In genomic region chr11:67429722-67430121, GRCh38 we compare ENCODE assay signal across 9 cellular contexts. TPM values are rescaled to one million over a fixed set of nuclear protein-coding genes. Genes with fewer than 3 reads are reported as not detected.
DNase-seq lines count a peak whose midpoint lies in the region; ATAC-seq and TF ChIP-seq lines count a peak whose summit lies in the region.
"Had no signal": no experiment of that assay in that cellular context is flagged by ENCODE, and none has a peak within 500 bp of the region (broad histone marks: within the 10 kb centered on the region; RNA-seq: fewer than 3 reads in every experiment).

No MANE protein-coding gene starts in this region.

- H3K9me3 Mint-ChIP-seq in activated CD8-positive, alpha-beta T cell treated with anti-CD3 and anti-CD28 coated beads, Interleukin-2, amount 10 ng/mL, durations not matched to agents 7 days and 5 days (ENCODE audit: insufficient read depth) = no peaks in the 10 kb centered on the region
- no peaks in the 10 kb centered on the region for H3K9me3 Mint-ChIP-seq in natural killer cell

- CTCF ChIA-PET in activated CD8-positive, alpha-beta T cell treated with anti-CD3 and anti-CD28 coated beads, Interleukin-2, amount 10 ng/mL, durations not matched to agents 7 days and 5 days (lab: Charles Lee) = interaction anchor here (1.0 to 2.3 kb wide), 2 partner anchors 8 to 76 kb away, joined by 3 to 6 read pairs; partner anchors contain the start of genes PITPNM1 and PTPRCAP

- no peaks in the 10 kb centered on the region for H3K27me3 Mint-ChIP-seq in activated CD8-positive, alpha-beta T cell treated with anti-CD3 and anti-CD28 coated beads, Interleukin-2, amount 10 ng/mL, durations not matched to agents 7 days and 5 days (ENCODE audit: low read depth)
- H3K27me3 Mint-ChIP-seq in natural killer cell (ENCODE audit: low read depth in 2 of 2) = no peaks in the 10 kb centered on the region

- H3K27me3 ChIP-seq in HAP-1 (ENCODE audit: low read depth) = no peaks in the 10 kb centered on the region
- H3K27me3 ChIP-seq: testis had no signal

- in situ Hi-C loops in HAP-1 (cut with MboI; ENCODE audit: low sequenced_read_pairs) = no loop called here

- no peak for DNase-seq in HAP-1 (ENCODE audit: low spot score in 2 of 2)
- no peak for DNase-seq in activated CD8-positive, alpha-beta T cell treated with anti-CD3 and anti-CD28 coated beads, Interleukin-2, amount 10 ng/mL, durations not matched to agents 7 days and 5 days
- no peak for DNase-seq in natural killer cell
- DNase-seq in Kasumi-1 (lab: John Stamatoyannopoulos, UW) = no peak
- no peak for DNase-seq in medulla oblongata (ENCODE audit: extremely low spot score)
- DNase-seq: activated effector memory CD4-positive, alpha-beta T cell treated with Interleukin-2 at 50 U/mL for 16 hours; retina; testis had no signal

- H3K36me3 ChIP-seq in HAP-1 (replicated peaks) = peaks cover 36% of the 10 kb centered on the region

- H3K4me1 ChIP-seq in HAP-1 = peaks cover 11% of the 10 kb centered on the region

- ATAC-seq in activated CD8-positive, alpha-beta T cell treated with anti-CD3 and anti-CD28 coated beads, Interleukin-2, amount 10 ng/mL, durations not matched to agents 7 days and 5 days = no peak
- ATAC-seq in natural killer cell = no peak
- ATAC-seq in GM21360 (IDR thresholded peaks at IDR 0.05; ENCODE audit: unreplicated experiment) = no peak

- TF ChIP-seq CTCF in natural killer cell (IDR thresholded peaks at IDR 0.05) = no peak

- peak overlapping the region; percentile 95 for H3K27ac Mint-ChIP-seq in activated CD8-positive, alpha-beta T cell treated with anti-CD3 and anti-CD28 coated beads, Interleukin-2, amount 10 ng/mL, durations not matched to agents 7 days and 5 days
- peak overlapping the region in 1 of 2 donors; percentile 53 for H3K27ac Mint-ChIP-seq in natural killer cell

- no peaks in the 10 kb centered on the region for H3K9me3 ChIP-seq in HAP-1
- H3K9me3 ChIP-seq: testis had no signal

- peak overlapping the region; percentile 98 for H3K4me3 Mint-ChIP-seq in activated CD8-positive, alpha-beta T cell treated with anti-CD3 and anti-CD28 coated beads, Interleukin-2, amount 10 ng/mL, durations not matched to agents 7 days and 5 days
- peak overlapping the region; percentile 58 for H3K4me3 Mint-ChIP-seq in natural killer cell

- H3K4me3 ChIP-seq in HAP-1 = peak overlapping the region; percentile 87

- peaks cover 71% of the 10 kb centered on the region for H3K4me1 Mint-ChIP-seq in activated CD8-positive, alpha-beta T cell treated with anti-CD3 and anti-CD28 coated beads, Interleukin-2, amount 10 ng/mL, durations not matched to agents 7 days and 5 days (ENCODE audit: low read depth)
- H3K4me1 Mint-ChIP-seq in natural killer cell = peaks cover 36 to 39% of the 10 kb centered on the region in 2 donors

- intact Hi-C loops in natural killer cell (cut with micrococcal nuclease) = loop anchor here (5.0 kb wide), 1 partner anchor 33 kb away; no protein-coding TSS in a partner anchor

- POLR2A ChIA-PET in activated CD8-positive, alpha-beta T cell treated with anti-CD3 and anti-CD28 coated beads, Interleukin-2, amount 10 ng/mL, durations not matched to agents 7 days and 5 days (lab: Charles Lee) = interaction anchor here (0.7 to 7.9 kb wide), 4 partner anchors 8 to 132 kb away, joined by 3 to 48 read pairs (median 24); partner anchors contain the start of genes PPP1CA, PTPRCAP and TBC1D10C

- peaks cover 40% of the 10 kb centered on the region for H3K36me3 Mint-ChIP-seq in activated CD8-positive, alpha-beta T cell treated with anti-CD3 and anti-CD28 coated beads, Interleukin-2, amount 10 ng/mL, durations not matched to agents 7 days and 5 days (ENCODE audit: low read depth)
- H3K36me3 Mint-ChIP-seq in natural killer cell = no peaks in the 10 kb centered on the region

RNA-seq across cellular contexts. Expression of gene RPS6KB2, which starts 1.4 kb away (rescaled TPM):
- total RNA-seq in activated CD8-positive, alpha-beta T cell treated with anti-CD3 and anti-CD28 coated beads, Interleukin-2, amount 10 ng/mL, durations not matched to agents 7 days and 5 days = 10 to 100 TPM; 64.0 to 66.9 TPM
- 10 to 100 TPM; 81.0 to 89.6 (median 84.6) TPM for total RNA-seq in natural killer cell

RNA-seq across cellular contexts. Expression of gene PTPRCAP, which starts 7.8 kb away (rescaled TPM):
- total RNA-seq in activated CD8-positive, alpha-beta T cell treated with anti-CD3 and anti-CD28 coated beads, Interleukin-2, amount 10 ng/mL, durations not matched to agents 7 days and 5 days = 100 to 1,000 TPM; 445 to 447 TPM
- total RNA-seq in natural killer cell = 100 to 1,000 TPM; 240 to 301 (median 269) TPM

RNA-seq across cellular contexts. Expression of gene CORO1B, which starts 13.6 kb away (rescaled TPM):
- 100 to 1,000 TPM; 157 to 169 TPM for total RNA-seq in activated CD8-positive, alpha-beta T cell treated with anti-CD3 and anti-CD28 coated beads, Interleukin-2, amount 10 ng/mL, durations not matched to agents 7 days and 5 days
- total RNA-seq in natural killer cell = 10 to 100 TPM in 2 of 3 donors, 1 to 10 TPM in 1; 9.7 to 16.2 (median 15.0) TPM

RNA-seq across cellular contexts. Expression of gene CARNS1, which starts 14.2 kb away (rescaled TPM):
- 1 to 10 TPM; 4.8 to 4.9 TPM for total RNA-seq in activated CD8-positive, alpha-beta T cell treated with anti-CD3 and anti-CD28 coated beads, Interleukin-2, amount 10 ng/mL, durations not matched to agents 7 days and 5 days
- total RNA-seq in natural killer cell = 10 to 100 TPM; 25.0 to 29.0 (median 25.0) TPM

RNA-seq across cellular contexts. Expression of gene GPR152, which starts 22.8 kb away (rescaled TPM):
- total RNA-seq in activated CD8-positive, alpha-beta T cell treated with anti-CD3 and anti-CD28 coated beads, Interleukin-2, amount 10 ng/mL, durations not matched to agents 7 days and 5 days = not detected
- under 1 TPM in 1 of 3 donors, not detected in 2; 0.25 TPM for total RNA-seq in natural killer cell
- total RNA-seq: testis had no signal

Comparison
In these comparisons a context has a peak if more than half of its experiments do, and no peak if none do; other contexts are left out.
1. RNA of gene CORO1B, which starts 13.6 kb away (total RNA-seq): 157 to 169 TPM in activated CD8-positive, alpha-beta T cell treated with anti-CD3 and anti-CD28 coated beads, Interleukin-2, amount 10 ng/mL, durations not matched to agents 7 days and 5 days; 9.7 to 16.2 TPM in natural killer cell; every median in the first group is over 4 times any median in the second.